Comparison of ENCODE assay signal across 6 cellular contexts in genomic region chr1:38944547-38944946, GRCh38. TPM values are rescaled to one million over a fixed set of nuclear protein-coding genes. Genes with fewer than 3 reads are reported as not detected.
"Had no signal": no experiment of that assay in that cellular context is flagged by ENCODE, and none has a peak within 500 bp of the region (broad histone marks: within the 10 kb centered on the region; RNA-seq: fewer than 3 reads in every experiment).

No MANE protein-coding gene starts in this region.

- H3K4me3 ChIP-seq: GM23338 had no signal

- H2AFZ ChIP-seq: GM23338 had no signal

- H3K27ac Mint-ChIP-seq: GM23338, HFFc6 had no signal

- H3K4me3 Mint-ChIP-seq: GM23338, H9, HFFc6, IgD-negative memory B cell had no signal

- H3K4me2 ChIP-seq: GM23338 had no signal

- DNase-seq: H9, HCEC 1CT, HFFc6, KBM-7 had no signal

- ATAC-seq: GM23338 had no signal

RNA-seq across cellular contexts. Expression of gene RHBDL2, which starts 2.9 kb away (rescaled TPM):
- total RNA-seq: H9 had no signal
- polyA plus RNA-seq: IgD-negative memory B cell had no signal
